Comparison of ENCODE assay signal across 11 cellular contexts in genomic region chr1:160576430-160576829, GRCh38. TPM values are rescaled to one million over a fixed set of nuclear protein-coding genes. Genes with fewer than 3 reads are reported as not detected.
DNase-seq lines count a peak whose midpoint lies in the region; ATAC-seq and TF ChIP-seq lines count a peak whose summit lies in the region.
"Had no signal": no experiment of that assay in that cellular context is flagged by ENCODE, and none has a peak within 500 bp of the region (broad histone marks: within the 10 kb centered on the region; RNA-seq: fewer than 3 reads in every experiment).

No MANE protein-coding gene starts in this region.

- H3K27me3 ChIP-seq in colonic mucosa = no peaks in the 10 kb centered on the region
- H3K27me3 ChIP-seq in thyroid gland = no peaks in the 10 kb centered on the region

- WGBS in thyroid gland, 2 donors = 82 to 90% methylated on average over 3 of the region's 3 CpGs

- H3K9me3 ChIP-seq in colonic mucosa (no peaks in the 10 kb centered on the region), thyroid gland (no peaks in the 10 kb centered on the region)

- TF ChIP-seq CTCF in colonic mucosa (IDR thresholded peaks at IDR 0.05) = no peak
- no peak for TF ChIP-seq CTCF in thyroid gland (IDR thresholded peaks at IDR 0.05)

- H3K4me3 Mint-ChIP-seq in activated CD4-positive, alpha-beta T cell treated with anti-CD3 and anti-CD28 coated beads, Interleukin-2, amount 10 ng/mL, durations not matched to agents 24 days and 14 days = peak overlapping the region; percentile 88

- H3K9me3 Mint-ChIP-seq in activated CD4-positive, alpha-beta T cell treated with anti-CD3 and anti-CD28 coated beads, Interleukin-2, amount 10 ng/mL, durations not matched to agents 24 days and 14 days = peaks cover 12% of the 10 kb centered on the region

- H3K36me3 ChIP-seq in colonic mucosa (no peaks in the 10 kb centered on the region), thyroid gland (no peaks in the 10 kb centered on the region)

- no peak overlapping the region for H3K4me3 ChIP-seq in colonic mucosa
- no peak overlapping the region for H3K4me3 ChIP-seq in thyroid gland (replicated peaks in 1 of 3)

- H3K36me3 Mint-ChIP-seq in activated CD4-positive, alpha-beta T cell treated with anti-CD3 and anti-CD28 coated beads, Interleukin-2, amount 10 ng/mL, durations not matched to agents 24 days and 14 days (ENCODE audit: low read depth) = peaks cover 23% of the 10 kb centered on the region

- no peaks in the 10 kb centered on the region for H3K27me3 Mint-ChIP-seq in activated CD4-positive, alpha-beta T cell treated with anti-CD3 and anti-CD28 coated beads, Interleukin-2, amount 10 ng/mL, durations not matched to agents 24 days and 14 days

- no peak overlapping the region for H3K9ac ChIP-seq in colonic mucosa (ENCODE audit: low read depth in 2 of 2, low read length in 2 of 2)

- H3K27ac Mint-ChIP-seq in activated CD4-positive, alpha-beta T cell treated with anti-CD3 and anti-CD28 coated beads, Interleukin-2, amount 10 ng/mL, durations not matched to agents 24 days and 14 days = peak overlapping the region; percentile 92

- intact Hi-C loops in activated CD4-positive, alpha-beta T cell treated with anti-CD3 and anti-CD28 coated beads, Interleukin-2, amount 10 ng/mL, durations not matched to agents 24 days and 14 days (cut with micrococcal nuclease) = loop anchor here (1.0 to 2.0 kb wide), 4 partner anchors 8 to 116 kb away; no protein-coding TSS in a partner anchor
- intact Hi-C loops in colonic mucosa (cut with DNase I) (no loop called here), thyroid gland (cut with DNase I) (no loop called here)

- H3K4me1 ChIP-seq in colonic mucosa = no peaks in the 10 kb centered on the region
- H3K4me1 ChIP-seq in thyroid gland = no peaks in the 10 kb centered on the region

- no peak for TF ChIP-seq POLR2A in thyroid gland (IDR thresholded peaks at IDR 0.05)

- peaks cover 83% of the 10 kb centered on the region for H3K4me1 Mint-ChIP-seq in activated CD4-positive, alpha-beta T cell treated with anti-CD3 and anti-CD28 coated beads, Interleukin-2, amount 10 ng/mL, durations not matched to agents 24 days and 14 days

- DNase-seq in activated CD4-positive, alpha-beta T cell treated with anti-CD3 and anti-CD28 coated beads, Interleukin-2, amount 10 ng/mL, durations not matched to agents 24 days and 14 days = peak; percentile 75
- DNase-seq in colonic mucosa = no peak
- DNase-seq in stimulated activated CD8-positive, alpha-beta memory T cell treated with anti-CD3 and anti-CD28 coated beads, Interleukin-15, amount 100 ng/mL, for 4 hours (ENCODE audit: low read depth in 2 of 2) = peak; percentile 15 to 52
- DNase-seq in NCI-H510A (lab: John Stamatoyannopoulos, UW) = no peak
- DNase-seq in NCI-H187 (lab: John Stamatoyannopoulos, UW) = no peak
- no peak for DNase-seq in thyroid gland
- DNase-seq: effector CD8-positive, alpha-beta T cell; midbrain; NCI-H82 had no signal

- ATAC-seq in HG02610 (IDR thresholded peaks at IDR 0.05; ENCODE audit: unreplicated experiment) (peak; percentile 39), HG03025 (IDR thresholded peaks at IDR 0.05; ENCODE audit: low FRiP score, unreplicated experiment) (no peak)

- peak overlapping the region; percentile 53 for H3K27ac ChIP-seq in colonic mucosa
- H3K27ac ChIP-seq in thyroid gland = no peak overlapping the region

RNA-seq across cellular contexts. Expression of gene CD84, which starts 2.9 kb away (rescaled TPM):
- total RNA-seq in activated CD4-positive, alpha-beta T cell treated with anti-CD3 and anti-CD28 coated beads, Interleukin-2, amount 10 ng/mL, durations not matched to agents 24 days and 14 days = 17.3 and 17.7 TPM in 2 replicates
- total RNA-seq in colonic mucosa (1 to 10 TPM; 1.3 to 3.0 TPM), thyroid gland (1 to 10 TPM; 1.8 to 5.8 (median 2.4) TPM)

RNA-seq across cellular contexts. Expression of gene SLAMF6, which starts 53.4 kb away (rescaled TPM):
- 53.8 and 55.4 TPM in 2 replicates for total RNA-seq in activated CD4-positive, alpha-beta T cell treated with anti-CD3 and anti-CD28 coated beads, Interleukin-2, amount 10 ng/mL, durations not matched to agents 24 days and 14 days
- 1 to 10 TPM; 1.1 to 1.4 TPM for total RNA-seq in colonic mucosa
- total RNA-seq in thyroid gland = 1 to 10 TPM; 1.3 to 3.6 (median 1.7) TPM

Comparison
In these comparisons a context has a peak if more than half of its experiments do, and no peak if none do; other contexts are left out.
1. DNase-seq: peak in activated CD4-positive, alpha-beta T cell treated with anti-CD3 and anti-CD28 coated beads, Interleukin-2, amount 10 ng/mL, durations not matched to agents 24 days and 14 days (single experiment) and stimulated activated CD8-positive, alpha-beta memory T cell treated with anti-CD3 and anti-CD28 coated beads, Interleukin-15, amount 100 ng/mL, for 4 hours (2 of 2); none in colonic mucosa (single experiment), NCI-H510A (single experiment), NCI-H187 (0 of 2) and thyroid gland (0 of 2).
2. RNA of gene SLAMF6, which starts 53.4 kb away (total RNA-seq): 53.8 to 55.4 TPM in activated CD4-positive, alpha-beta T cell treated with anti-CD3 and anti-CD28 coated beads, Interleukin-2, amount 10 ng/mL, durations not matched to agents 24 days and 14 days; 1.3 to 3.6 TPM in thyroid gland and 1.1 to 1.4 TPM in colonic mucosa; every median in the first group is over 10 times any median in the second.